In genomic region chrX:130091976-130092522, GRCh38 we compare ENCODE assay signal across 8 cellular contexts. TPM values are rescaled to one million over a fixed set of nuclear protein-coding genes. Genes with fewer than 3 reads are reported as not detected.
DNase-seq lines count a peak whose midpoint lies in the region; ATAC-seq and TF ChIP-seq lines count a peak whose summit lies in the region.

No MANE protein-coding gene starts in this region.

- H3K9me3 ChIP-seq in WERI-Rb-1 (ENCODE audit: severe bottlenecking), result no peaks in the 10 kb centered on the region

- TF ChIP-seq CTCF in WERI-Rb-1 (IDR thresholded peaks at IDR 0.05; ENCODE audit: low read depth, low read length), result 0 out of 2 replicates have a peak, but pooled peaks have one; percentile 7

- DNase-seq in COLO668 (lab: John Stamatoyannopoulos, UW; ENCODE audit: unreplicated experiment) (peak; percentile 74), WERI-Rb-1 (peak; percentile 58), ecto neural progenitor cell (ENCODE audit: low spot score) (no peak), cerebellum (ENCODE audit: low spot score) (no peak)
- peak; percentile 77 for DNase-seq in effector CD4-positive, alpha-beta T cell
- DNase-seq in stimulated activated CD4-positive, alpha-beta T cell treated with anti-CD3 and anti-CD28 coated beads, Interleukin-15, amount 100 ng/mL, for 24 hours, result peak; percentile 88

- ATAC-seq in GM19467 (IDR thresholded peaks at IDR 0.05; ENCODE audit: unreplicated experiment) (peak; percentile 97), HG03565 (IDR thresholded peaks at IDR 0.05; ENCODE audit: unreplicated experiment) (peak; percentile 99)

- H3K4me3 ChIP-seq in WERI-Rb-1 (ENCODE audit: low read depth, low read length), result no peak overlapping the region

- H3K27me3 ChIP-seq in WERI-Rb-1 (ENCODE audit: insufficient read depth, low read depth, severe bottlenecking), result peaks cover under 1% of the 10 kb centered on the region

- H3K27ac ChIP-seq in WERI-Rb-1, result no peak overlapping the region

- no peaks in the 10 kb centered on the region for H3K36me3 ChIP-seq in WERI-Rb-1

RNA-seq across cellular contexts. Expression of gene ELF4, which starts 18.2 kb away (rescaled TPM):
- total RNA-seq in cerebellum, result 0.54 TPM

Comparison
In these comparisons a context has a peak if more than half of its experiments do, and no peak if none do; other contexts are left out.
1. DNase-seq: peak in COLO668 (single experiment), WERI-Rb-1 (single experiment), effector CD4-positive, alpha-beta T cell (single experiment) and stimulated activated CD4-positive, alpha-beta T cell treated with anti-CD3 and anti-CD28 coated beads, Interleukin-15, amount 100 ng/mL, for 24 hours (single experiment); none in ecto neural progenitor cell (single experiment) and cerebellum (single experiment).